Comparison of ENCODE assay signal across 12 cellular contexts in genomic region chr14:86961106-86961716, GRCh38.
DNase-seq lines count a peak whose midpoint lies in the region; ATAC-seq, FAIRE-seq and TF ChIP-seq lines count a peak whose summit lies in the region.
"Had no signal": no experiment of that assay in that cellular context is flagged by ENCODE, and none has a peak within 500 bp of the region (broad histone marks: within the 10 kb centered on the region; RNA-seq: fewer than 3 reads in every experiment).

No MANE protein-coding gene starts in this region.

- H3K36me3 ChIP-seq in K562 (ENCODE audit: control insufficient read depth, insufficient read depth, low read length) = no peaks in the 10 kb centered on the region
- no peaks in the 10 kb centered on the region for H3K36me3 ChIP-seq in upper lobe of right lung
- H3K36me3 ChIP-seq: gastroesophageal sphincter, MG63 had no signal

- H3K79me2 ChIP-seq in K562 (ENCODE audit: control insufficient read depth, insufficient read depth, low read length) = no peaks in the 10 kb centered on the region

- intact Hi-C loops in activated CD4-positive, alpha-beta T cell treated with anti-CD3 and anti-CD28 coated beads for 36 hours (cut with DNase I, micrococcal nuclease) = no loop called here
- intact Hi-C loops in K562 (cut with micrococcal nuclease) = no loop called here
- intact Hi-C loops in upper lobe of right lung (cut with DNase I) = no loop called here
- intact Hi-C loops in CD14-positive monocyte (cut with micrococcal nuclease) = no loop called here

- BruUV-seq in K562 (replicated peaks; lab: Mats Ljungman, UMichigan) = no TSS peak

- no peak overlapping the region for H3K27ac Mint-ChIP-seq in activated CD4-positive, alpha-beta T cell treated with anti-CD3 and anti-CD28 coated beads for 36 hours
- no peak overlapping the region for H3K27ac Mint-ChIP-seq in CD14-positive monocyte
- no peak overlapping the region for H3K27ac Mint-ChIP-seq in naive thymus-derived CD8-positive, alpha-beta T cell
- H3K27ac Mint-ChIP-seq: activated naive CD8-positive, alpha-beta T cell; CD4-positive, CD25-positive, alpha-beta regulatory T cell had no signal

- no peak for TF ChIP-seq RAD21 in K562 (CRISPR knock-in tag; conservative IDR thresholded peaks at IDR 0.05 in 1 of 2, IDR thresholded peaks at IDR 0.05 in 1 of 2)

- no peak for TF ChIP-seq EP300 in K562 (IDR thresholded peaks at IDR 0.05; ENCODE audit: low read length)

- in situ Hi-C loops in K562 (cut with MboI) = no loop called here

- H3K9ac ChIP-seq in K562 (ENCODE audit: insufficient read depth in 1 of 2, low read depth in 2 of 2, low read length in 2 of 2) = no peak overlapping the region

- H3K27ac ChIP-seq in K562 (ENCODE audit: extremely low read depth, low read depth, low read length) = no peak overlapping the region
- H3K27ac ChIP-seq in upper lobe of right lung = no peak overlapping the region
- H3K27ac ChIP-seq: gastroesophageal sphincter had no signal

- FAIRE-seq in K562 (lab: Jason Lieb, UNC) = no peak

- POLR2A ChIA-PET in activated CD4-positive, alpha-beta T cell treated with anti-CD3 and anti-CD28 coated beads for 36 hours (lab: Charles Lee) = no interaction called here
- POLR2A ChIA-PET in K562 (lab: Yijun Ruan, JAX) = no interaction called here
- POLR2A ChIA-PET in naive thymus-derived CD8-positive, alpha-beta T cell (lab: Charles Lee) = no interaction called here

- peak; percentile 4 for DNase-seq in activated CD4-positive, alpha-beta T cell treated with anti-CD3 and anti-CD28 coated beads for 36 hours
- no peak for DNase-seq in activated CD4-positive, alpha-beta T cell treated with anti-CD3 and anti-CD28 coated beads, Interleukin-2, amount 50 U/mL, for 4 hours
- DNase-seq in K562 (ENCODE audit: extremely low read depth in 1 of 4, low spot score in 3 of 4) = peak; percentile 5 to 17 (median 7)
- DNase-seq in upper lobe of right lung = no peak
- no peak for DNase-seq in stimulated activated CD4-positive, alpha-beta T cell treated with anti-CD3 and anti-CD28 coated beads, Interleukin-2, amount 100 ng/mL, for 24 hours
- no peak for DNase-seq in CD14-positive monocyte (ENCODE audit: low spot score)
- DNase-seq in naive thymus-derived CD8-positive, alpha-beta T cell = no peak
- DNase-seq: CD4-positive, CD25-positive, alpha-beta regulatory T cell; MG63 had no signal

- ATAC-seq in activated CD4-positive, alpha-beta T cell treated with anti-CD3 and anti-CD28 coated beads for 36 hours = no peak
- ATAC-seq in HG03469 (IDR thresholded peaks at IDR 0.05; ENCODE audit: unreplicated experiment) = peak; percentile 67
- no peak for ATAC-seq in K562
- ATAC-seq in upper lobe of right lung = no peak
- no peak for ATAC-seq in naive thymus-derived CD8-positive, alpha-beta T cell
- ATAC-seq: gastroesophageal sphincter had no signal

- H3K27me3 Mint-ChIP-seq in activated CD4-positive, alpha-beta T cell treated with anti-CD3 and anti-CD28 coated beads for 36 hours = no peaks in the 10 kb centered on the region
- H3K27me3 Mint-ChIP-seq in CD14-positive monocyte (ENCODE audit: low read depth in 3 of 3) = no peaks in the 10 kb centered on the region
- H3K27me3 Mint-ChIP-seq in naive thymus-derived CD8-positive, alpha-beta T cell = no peaks in the 10 kb centered on the region
- H3K27me3 Mint-ChIP-seq: activated naive CD8-positive, alpha-beta T cell; CD4-positive, CD25-positive, alpha-beta regulatory T cell had no signal

- no peak for TF ChIP-seq POLR2A in K562 (conservative IDR thresholded peaks at IDR 0.05)

- H3K4me1 ChIP-seq in K562 (replicated peaks in 1 of 2; ENCODE audit: control insufficient read depth in 2 of 2, insufficient read depth in 2 of 2, low read length in 2 of 2) (no peaks in the 10 kb centered on the region), upper lobe of right lung (no peaks in the 10 kb centered on the region)
- H3K4me1 ChIP-seq: gastroesophageal sphincter had no signal

- peaks cover 3% of the 10 kb centered on the region for H3K9me3 Mint-ChIP-seq in activated CD4-positive, alpha-beta T cell treated with anti-CD3 and anti-CD28 coated beads for 36 hours (ENCODE audit: low read depth)
- H3K9me3 Mint-ChIP-seq in CD14-positive monocyte = peaks cover 0 to 11% (median 5%) of the 10 kb centered on the region in 7 donors
- peaks cover 1 to 25% (median 9%) of the 10 kb centered on the region in 9 donors for H3K9me3 Mint-ChIP-seq in naive thymus-derived CD8-positive, alpha-beta T cell

- no peak overlapping the region for H3K4me3 Mint-ChIP-seq in activated CD4-positive, alpha-beta T cell treated with anti-CD3 and anti-CD28 coated beads for 36 hours
- no peak overlapping the region for H3K4me3 Mint-ChIP-seq in CD14-positive monocyte
- H3K4me3 Mint-ChIP-seq in naive thymus-derived CD8-positive, alpha-beta T cell = no peak overlapping the region
- H3K4me3 Mint-ChIP-seq: activated naive CD8-positive, alpha-beta T cell; CD4-positive, CD25-positive, alpha-beta regulatory T cell had no signal

- H3K27me3 ChIP-seq in K562 (ENCODE audit: control insufficient read depth in 2 of 2, insufficient read depth in 2 of 2, low read length in 2 of 2) (no peaks in the 10 kb centered on the region), upper lobe of right lung (no peaks in the 10 kb centered on the region)
- H3K27me3 ChIP-seq: gastroesophageal sphincter, MG63 had no signal

- H3K4me1 Mint-ChIP-seq in activated CD4-positive, alpha-beta T cell treated with anti-CD3 and anti-CD28 coated beads for 36 hours = no peaks in the 10 kb centered on the region
- no peaks in the 10 kb centered on the region for H3K4me1 Mint-ChIP-seq in CD14-positive monocyte
- H3K4me1 Mint-ChIP-seq in naive thymus-derived CD8-positive, alpha-beta T cell = no peaks in the 10 kb centered on the region
- H3K4me1 Mint-ChIP-seq: CD4-positive, CD25-positive, alpha-beta regulatory T cell had no signal

- no peaks in the 10 kb centered on the region for H3K36me3 Mint-ChIP-seq in activated CD4-positive, alpha-beta T cell treated with anti-CD3 and anti-CD28 coated beads for 36 hours (ENCODE audit: low read depth)
- H3K36me3 Mint-ChIP-seq in CD14-positive monocyte = no peaks in the 10 kb centered on the region
- peaks cover 0 to 6% (median 0%) of the 10 kb centered on the region in 3 donors for H3K36me3 Mint-ChIP-seq in naive thymus-derived CD8-positive, alpha-beta T cell
- H3K36me3 Mint-ChIP-seq: activated naive CD8-positive, alpha-beta T cell; CD4-positive, CD25-positive, alpha-beta regulatory T cell had no signal

- TF ChIP-seq CTCF in K562 (IDR thresholded peaks at IDR 0.05 in 2 of 3, conservative IDR thresholded peaks at IDR 0.05 in 1 of 3; ENCODE audit: insufficient read depth in 2 of 3, low read depth in 1 of 3, low read length in 3 of 3) (0 out of 6 replicates have a peak, but pooled peaks of 1 of the 3 experiments have one; percentile 28), upper lobe of right lung (IDR thresholded peaks at IDR 0.05) (peak; percentile 25), CD14-positive monocyte (IDR thresholded peaks at IDR 0.05) (no peak)

- no peak overlapping the region for H2AFZ ChIP-seq in K562 (ENCODE audit: low read depth, low read length)

- H3K4me2 ChIP-seq in K562 (ENCODE audit: insufficient read depth, low read length) = no peak overlapping the region

- no peaks in the 10 kb centered on the region for H3K9me1 ChIP-seq in K562 (ENCODE audit: control insufficient read depth, insufficient read depth, low read length)

- WGBS in K562 (ENCODE audit: insufficient coverage, low coverage, missing lambda C conversion rate) = 0% methylated on average over 2 of the region's 2 CpGs

- CTCF ChIA-PET in activated CD4-positive, alpha-beta T cell treated with anti-CD3 and anti-CD28 coated beads for 36 hours (lab: Charles Lee) = no interaction called here
- CTCF ChIA-PET in K562 (lab: Yijun Ruan, JAX; ENCODE audit: low intra/inter-chr PET ratio) = no interaction called here

- no peaks in the 10 kb centered on the region for H3K9me3 ChIP-seq in K562 (replicated peaks; ENCODE audit: control insufficient read depth, insufficient read depth, low read depth, low read length)
- H3K9me3 ChIP-seq in upper lobe of right lung = no peaks in the 10 kb centered on the region
- H3K9me3 ChIP-seq: MG63 had no signal

- H4K20me1 ChIP-seq in K562 (replicated peaks; ENCODE audit: control insufficient read depth, insufficient read depth, low read length) = no peaks in the 10 kb centered on the region

- H3K4me3 ChIP-seq in K562 (no peak overlapping the region), upper lobe of right lung (no peak overlapping the region)
- H3K4me3 ChIP-seq: gastroesophageal sphincter, MG63 had no signal

TF ChIP-seq in K562, 482 proteins besides CTCF, POLR2A, EP300 and RAD21:
- TF ChIP-seq KDM2B (CRISPR knock-in tag; IDR thresholded peaks at IDR 0.05) = no peak
- no peak for TF ChIP-seq ZBTB5 (IDR thresholded peaks at IDR 0.05)

Comparison
In these comparisons a context has a peak if more than half of its experiments do, and no peak if none do; other contexts are left out.
1. DNase-seq: peak in activated CD4-positive, alpha-beta T cell treated with anti-CD3 and anti-CD28 coated beads for 36 hours (single experiment) and K562 (4 of 4); none in activated CD4-positive, alpha-beta T cell treated with anti-CD3 and anti-CD28 coated beads, Interleukin-2, amount 50 U/mL, for 4 hours (0 of 2), upper lobe of right lung (single experiment), stimulated activated CD4-positive, alpha-beta T cell treated with anti-CD3 and anti-CD28 coated beads, Interleukin-2, amount 100 ng/mL, for 24 hours (0 of 2), CD14-positive monocyte (single experiment) and naive thymus-derived CD8-positive, alpha-beta T cell (0 of 10).